8 cellular contexts compared by ENCODE assay signal in the genomic region with DNA sequence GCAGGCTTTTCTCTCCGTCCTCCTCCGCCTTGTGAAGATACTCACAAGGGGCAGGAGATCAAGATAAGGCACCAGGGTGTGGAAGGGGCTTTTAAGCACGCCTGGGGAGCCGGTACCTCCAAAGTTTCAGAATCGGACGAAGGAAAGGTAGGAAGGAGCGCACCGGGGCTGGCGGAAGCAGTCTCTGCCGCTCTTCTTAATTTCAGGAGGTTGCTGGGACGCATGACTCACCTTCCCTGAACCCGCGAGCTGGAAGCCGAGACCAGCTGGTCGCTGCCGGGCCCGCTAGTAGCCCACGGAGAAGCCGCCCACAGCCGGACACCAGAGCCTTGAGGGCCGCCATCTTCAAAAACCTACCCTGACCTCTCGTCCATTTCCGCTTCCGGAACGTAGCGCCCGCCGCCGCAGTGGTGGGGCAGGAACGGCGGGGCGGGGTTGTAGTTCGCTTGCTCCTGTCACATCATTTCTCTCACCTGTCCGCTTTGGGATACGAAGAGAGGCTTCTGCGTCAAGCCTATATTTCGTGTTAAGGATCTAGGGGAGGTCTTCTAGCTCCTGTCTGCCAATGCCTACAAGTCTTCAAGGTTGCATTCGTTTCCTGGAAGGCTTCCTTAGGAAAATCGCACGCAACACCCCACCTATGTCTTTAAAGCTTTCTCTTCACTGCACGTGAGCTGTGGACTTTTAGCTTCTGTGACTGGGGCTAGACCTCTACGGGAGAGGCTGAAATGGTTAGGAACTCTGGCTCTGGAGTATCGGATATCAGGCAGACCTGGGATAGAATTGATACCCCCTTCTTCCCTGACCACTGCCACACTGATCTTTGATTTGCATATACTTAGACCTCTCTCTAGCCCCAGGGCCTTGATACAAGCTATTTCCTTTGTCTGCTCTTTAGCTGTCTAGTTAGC. TPM values are rescaled to one million over a fixed set of nuclear protein-coding genes. Genes with fewer than 3 reads are reported as not detected.
DNase-seq lines count a peak whose midpoint lies in the region; ATAC-seq, FAIRE-seq and TF ChIP-seq lines count a peak whose summit lies in the region.

A gene (minus strand): TSS at position 355 of the 911 bp plus-strand sequence. CDS start 12 bp downstream, at position 343.

- peak within 1 kb of the TSS; percentile 65 to 86 for H3K9ac ChIP-seq in kidney (ENCODE audit: low read length in 2 of 2)

- H3K9me3 ChIP-seq in AG04450 (ENCODE audit: control insufficient read depth, insufficient read depth, low read length), result no peaks in the 10 kb centered on the region
- H3K9me3 ChIP-seq in kidney (ENCODE audit: control insufficient read depth in 1 of 2, low read length in 2 of 2), result no peaks in the 10 kb centered on the region

- no peaks in the 10 kb centered on the region for H3K36me3 ChIP-seq in kidney (ENCODE audit: control insufficient read depth in 1 of 2, insufficient read depth in 2 of 2, low read length in 2 of 2)

- no peaks in the 10 kb centered on the region for H3K9me3 Mint-ChIP-seq in central memory CD8-positive, alpha-beta T cell

- DNase-seq in AG04450 (ENCODE audit: low read depth, low spot score) (no peak), NCI-H345 (lab: John Stamatoyannopoulos, UW) (peak; percentile 82), kidney (peak; percentile 91)
- DNase-seq in central memory CD8-positive, alpha-beta T cell (ENCODE audit: low spot score in 2 of 2), result peak; percentile 49 to 58
- peak; percentile 91 for DNase-seq in stimulated activated CD4-positive, alpha-beta T cell treated with anti-CD3 and anti-CD28 coated beads, Interleukin-15, amount 100 ng/mL, for 24 hours

- peaks cover 10% of the 10 kb centered on the region for H3K36me3 Mint-ChIP-seq in central memory CD8-positive, alpha-beta T cell (ENCODE audit: insufficient read depth)

- FAIRE-seq in kidney (lab: Jason Lieb, UNC), result no peak

- no peaks in the 10 kb centered on the region for H3K27me3 ChIP-seq in AG04450 (ENCODE audit: control insufficient read depth, insufficient read depth, low read length)

- TF ChIP-seq CTCF in AG04450 (IDR thresholded peaks at IDR 0.05; ENCODE audit: low read depth, low read length) (no peak), kidney (IDR thresholded peaks at IDR 0.05; ENCODE audit: borderline replicate concordance, extremely low read depth, insufficient read depth) (no peak)

- H3K4me3 ChIP-seq in AG04450 (ENCODE audit: low read depth, low read length), result peak within 1 kb of the TSS; percentile 93
- peak within 1 kb of the TSS; percentile 81 to 92 for H3K4me3 ChIP-seq in kidney (ENCODE audit: low read length in 2 of 2)

- peaks cover 41% of the 10 kb centered on the region for H3K4me1 Mint-ChIP-seq in central memory CD8-positive, alpha-beta T cell

- peak within 1 kb of the TSS; percentile 92 for H3K27ac ChIP-seq in AG04450 (ENCODE audit: low read depth, low read length)
- peak within 1 kb of the TSS; percentile 30 to 78 for H3K27ac ChIP-seq in kidney (ENCODE audit: low read depth in 2 of 2, low read length in 2 of 2)

- intact Hi-C loops in kidney (cut with DNase I), result no loop called here

- peak within 1 kb of the TSS; percentile 97 for H3K4me3 Mint-ChIP-seq in central memory CD8-positive, alpha-beta T cell

- CTCF ChIA-PET in AG04450 (lab: Charles Lee), result interaction anchor here (0.8 to 2.9 kb wide), 6 partner anchors 20 to 387 kb away, joined by 3 to 14 read pairs (median 6); a partner anchor contains a TSS

- H3K4me1 ChIP-seq in kidney (ENCODE audit: control insufficient read depth in 1 of 2, insufficient read depth in 1 of 2, low read depth in 1 of 2, low read length in 2 of 2), result peaks cover 4 to 10% of the 10 kb centered on the region in 2 donors

- H3K27ac Mint-ChIP-seq in central memory CD8-positive, alpha-beta T cell (ENCODE audit: low read depth), result peak within 1 kb of the TSS; percentile 95

- POLR2A ChIA-PET in AG04450 (lab: Yijun Ruan, JAX), result interaction anchor here (0.6 to 1.1 kb wide), 4 partner anchors 11 to 30 kb away, joined by 4 read pairs; no protein-coding TSS in a partner anchor

- H3K27me3 Mint-ChIP-seq in central memory CD8-positive, alpha-beta T cell, result no peaks in the 10 kb centered on the region

- peak; percentile 89 for ATAC-seq in GM18868 (IDR thresholded peaks at IDR 0.05; ENCODE audit: unreplicated experiment)
- ATAC-seq in HG03103 (IDR thresholded peaks at IDR 0.05; ENCODE audit: low read depth, unreplicated experiment), result peak; percentile 87
- ATAC-seq in activated CD4-positive, CD25-positive, alpha-beta regulatory T cell treated with anti-CD3 and anti-CD28 coated beads, Interleukin-2, amount 50 U/mL, for 24 hours, result peak; percentile 95 to 97
- ATAC-seq in central memory CD8-positive, alpha-beta T cell (replicated peaks; ENCODE audit: extremely low read depth, poor library complexity, severe bottlenecking), result peak; percentile 93

RNA-seq across cellular contexts. Expression of the gene that starts here (rescaled TPM):
- polyA plus RNA-seq in AG04450 (2011; rRNA removed), result 41.0 and 59.7 TPM in 2 replicates
- polyA minus RNA-seq in AG04450 (2011; rRNA and poly(A)+ RNA removed), result 43.1 and 62.5 TPM in 2 replicates
- 36.4 TPM for total RNA-seq in kidney
- polyA plus RNA-seq in kidney (ENCODE audit: insufficient read depth, low read depth, low replicate concordance), result 103 TPM
